19 cellular contexts compared by ENCODE assay signal in the genomic region with DNA sequence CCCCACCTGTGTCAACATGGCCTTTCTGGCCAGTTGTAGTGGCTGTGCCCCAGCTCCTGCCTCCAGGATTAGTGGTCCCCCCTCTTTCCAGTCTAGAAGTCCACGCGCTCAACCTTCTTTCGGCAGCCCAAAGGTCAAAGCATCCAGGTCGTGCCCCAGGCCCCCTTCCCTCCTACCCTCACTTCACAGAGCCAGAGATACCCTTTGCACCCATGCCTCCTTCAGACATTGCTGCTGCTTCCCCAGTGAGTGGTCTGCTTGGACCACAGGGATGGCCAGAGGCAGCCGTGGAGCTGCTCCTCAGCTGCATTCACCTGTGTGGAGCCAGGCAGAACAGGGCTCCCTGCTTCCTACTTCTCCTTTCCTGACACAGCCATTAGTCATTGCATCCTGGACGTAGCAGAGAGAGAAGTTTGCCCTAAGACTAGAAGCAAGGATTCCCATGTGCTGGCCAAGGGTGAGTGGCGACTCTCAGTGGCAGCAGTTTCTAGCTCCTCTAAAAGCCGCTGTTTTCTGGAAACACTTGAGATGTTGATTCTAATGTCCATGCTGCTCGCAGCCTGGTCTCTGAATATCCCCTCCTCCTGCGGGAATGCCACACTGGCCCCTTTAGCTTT.
"Had no signal": no experiment of that assay in that cellular context is flagged by ENCODE, and none has a peak within 500 bp of the region (broad histone marks: within the 10 kb centered on the region; RNA-seq: fewer than 3 reads in every experiment).

No MANE protein-coding gene starts in this region.

- H3K9ac ChIP-seq: parathyroid adenoma had no signal

- H3K36me3 ChIP-seq: adrenal gland, ascending aorta, brain microvascular endothelial cell, esophagus squamous epithelium, gastrocnemius medialis, heart left ventricle, transverse colon, uterus had no signal

- H3K27me3 ChIP-seq: adrenal gland, ascending aorta, brain microvascular endothelial cell, esophagus squamous epithelium, gastrocnemius medialis, heart left ventricle, transverse colon, uterus had no signal

- DNase-seq: activated CD4-positive, alpha-beta T cell treated with anti-CD3 and anti-CD28 coated beads for 1 hour; activated CD4-positive, alpha-beta T cell treated with anti-CD3 and anti-CD28 coated beads, Interleukin-2, amount 50 U/mL, for 1 hour; activated CD8-positive, alpha-beta T cell treated with anti-CD3 and anti-CD28 coated beads, Interleukin-2, amount 10 ng/mL, durations not matched to agents 7 days and 5 days; activated gamma-delta T cell treated with Interleukin-2 at 50 U/mL for 16 hours; adrenal gland; brain microvascular endothelial cell; effector memory CD4-positive, alpha-beta T cell; esophagus squamous epithelium; gastrocnemius medialis; heart left ventricle; left cardiac atrium; small intestine; transverse colon; uterus had no signal

- H3K27ac ChIP-seq: adrenal gland, ascending aorta, brain microvascular endothelial cell, esophagus squamous epithelium, gastrocnemius medialis, heart left ventricle, parathyroid adenoma, transverse colon, uterus had no signal

- H3K79me2 ChIP-seq: parathyroid adenoma had no signal

- H3K4me3 ChIP-seq: adrenal gland, ascending aorta, esophagus squamous epithelium, gastrocnemius medialis, heart left ventricle, transverse colon, uterus had no signal

- H2AFZ ChIP-seq: parathyroid adenoma had no signal

- H3K4me1 ChIP-seq: adrenal gland, ascending aorta, esophagus squamous epithelium, gastrocnemius medialis, heart left ventricle, parathyroid adenoma, transverse colon, uterus had no signal

- H3K9me3 ChIP-seq: adrenal gland, ascending aorta, esophagus squamous epithelium, gastrocnemius medialis, heart left ventricle, transverse colon, uterus had no signal

- ATAC-seq: activated CD8-positive, alpha-beta T cell treated with anti-CD3 and anti-CD28 coated beads, Interleukin-2, amount 10 ng/mL, durations not matched to agents 7 days and 5 days; gastrocnemius medialis; heart left ventricle; left cardiac atrium; natural killer cell treated with Interleukin-12 subunit alpha and Interleukin-12 subunit beta and Interleukin-15 and Interleukin-18, amount 100 ng/mL, for 72 hours; sciatic nerve; stimulated activated memory B cell treated with anti-CD40 and anti-IgM and Interleukin-4, amounts not matched to agents 10 μg/mL and 1 μg/mL and 100 μg/mL, for 72 hours had no signal
